16 cellular contexts compared by ENCODE assay signal in the genomic region with DNA sequence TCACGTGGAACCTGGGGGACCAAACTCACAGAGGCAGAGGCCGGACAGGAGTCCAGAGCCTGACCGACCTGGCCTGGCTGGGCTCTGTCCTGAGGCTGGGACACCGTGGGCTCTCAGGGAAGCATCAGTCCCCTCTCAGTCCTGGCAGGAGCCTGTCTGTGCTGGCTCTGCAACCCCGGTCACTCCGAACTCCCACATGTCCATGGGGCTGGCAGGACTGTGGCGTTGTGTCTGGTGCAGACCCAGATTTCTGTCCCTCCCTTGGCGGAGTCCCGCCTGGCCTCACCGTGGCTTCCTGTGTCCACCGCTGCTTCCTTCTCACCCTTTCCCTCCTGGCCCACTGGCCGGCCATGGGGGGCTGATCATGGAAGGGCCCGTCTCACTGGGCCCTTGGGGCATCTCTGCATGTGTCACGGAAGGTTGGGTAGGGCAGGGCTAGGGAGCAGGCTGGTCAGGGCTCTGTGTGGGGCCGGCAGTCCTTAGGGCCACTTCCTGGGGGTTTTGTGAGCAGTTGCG.
DNase-seq lines count a peak whose midpoint lies in the region; ATAC-seq, FAIRE-seq and TF ChIP-seq lines count a peak whose summit lies in the region.
"Had no signal": no experiment of that assay in that cellular context is flagged by ENCODE, and none has a peak within 500 bp of the region (broad histone marks: within the 10 kb centered on the region; RNA-seq: fewer than 3 reads in every experiment).

No MANE protein-coding gene starts in this region.

- H3K9ac ChIP-seq in endodermal cell (ENCODE audit: extremely low read depth, low read length, poor library complexity, severe bottlenecking) (no peak overlapping the region), kidney (ENCODE audit: low read length in 2 of 2) (no peak overlapping the region)

- H3K27ac Mint-ChIP-seq in CD4-positive, alpha-beta T cell, result peak overlapping the region; percentile 99
- H3K27ac Mint-ChIP-seq in endodermal cell, result peak overlapping the region; percentile 17

- peaks cover 3% of the 10 kb centered on the region for H3K9me3 Mint-ChIP-seq in CD4-positive, alpha-beta T cell
- peaks cover 8% of the 10 kb centered on the region for H3K9me3 Mint-ChIP-seq in endodermal cell

- TF ChIP-seq CTCF in CD4-positive, alpha-beta T cell (IDR thresholded peaks at IDR 0.05), result no peak
- TF ChIP-seq CTCF in GM12875 (IDR thresholded peaks at IDR 0.05; ENCODE audit: borderline replicate concordance, insufficient read depth, low read depth, low read length), result no peak
- TF ChIP-seq CTCF in endodermal cell (conservative IDR thresholded peaks at IDR 0.05), result no peak
- no peak for TF ChIP-seq CTCF in gastrocnemius medialis (IDR thresholded peaks at IDR 0.05 in 4 of 5, conservative IDR thresholded peaks at IDR 0.05 in 1 of 5)
- no peak for TF ChIP-seq CTCF in kidney (IDR thresholded peaks at IDR 0.05; ENCODE audit: borderline replicate concordance, extremely low read depth, insufficient read depth)

- H3K27me3 Mint-ChIP-seq in CD4-positive, alpha-beta T cell, result no peaks in the 10 kb centered on the region
- H3K27me3 Mint-ChIP-seq in endodermal cell (ENCODE audit: insufficient read depth), result no peaks in the 10 kb centered on the region

- H3K27me3 ChIP-seq in CD4-positive, alpha-beta T cell (ENCODE audit: control insufficient read depth, insufficient read depth, low read length), result no peaks in the 10 kb centered on the region
- no peaks in the 10 kb centered on the region for H3K27me3 ChIP-seq in endodermal cell (ENCODE audit: control insufficient read depth, insufficient read depth, low read length, poor library complexity, severe bottlenecking)
- H3K27me3 ChIP-seq in gastrocnemius medialis, result no peaks in the 10 kb centered on the region
- H3K27me3 ChIP-seq: foreskin keratinocyte, pancreas had no signal

- FAIRE-seq in H54 (lab: Jason Lieb, UNC), result no peak
- FAIRE-seq in kidney (lab: Jason Lieb, UNC), result no peak
- FAIRE-seq: astrocyte, pancreas had no signal

- CTCF ChIA-PET in CD4-positive, alpha-beta T cell (lab: Charles Lee), result no interaction called here

- H3K4me3 ChIP-seq in GM12875 (ENCODE audit: low read depth, low read length), result peak overlapping the region; percentile 53
- no peak overlapping the region for H3K4me3 ChIP-seq in endodermal cell (ENCODE audit: low read length)
- peak overlapping the region in 1 of 4 donors; percentile 25 for H3K4me3 ChIP-seq in gastrocnemius medialis
- H3K4me3 ChIP-seq in kidney (ENCODE audit: low read length in 2 of 2), result no peak overlapping the region
- H3K4me3 ChIP-seq: pancreas had no signal

- in situ Hi-C loops in gastrocnemius medialis (cut with MboI; ENCODE audit: low sequenced_read_pairs in 4 of 4), result no loop called here

- no peaks in the 10 kb centered on the region for H3K4me1 ChIP-seq in endodermal cell (ENCODE audit: control insufficient read depth, insufficient read depth, low read length)
- peaks cover 72 to 84% of the 10 kb centered on the region in 2 donors for H3K4me1 ChIP-seq in gastrocnemius medialis
- H3K4me1 ChIP-seq in kidney (ENCODE audit: control insufficient read depth in 1 of 2, insufficient read depth in 1 of 2, low read depth in 1 of 2, low read length in 2 of 2), result peaks cover 18 to 62% of the 10 kb centered on the region in 2 donors
- H3K4me1 ChIP-seq: foreskin keratinocyte, pancreas had no signal

- no peak for TF ChIP-seq POLR2A in gastrocnemius medialis (IDR thresholded peaks at IDR 0.05)
- no peak for TF ChIP-seq POLR2A in H54 (IDR thresholded peaks at IDR 0.05; ENCODE audit: low read depth, low read length)

- H3K4me1 Mint-ChIP-seq in CD4-positive, alpha-beta T cell (ENCODE audit: low read depth), result peaks cover 60% of the 10 kb centered on the region
- H3K4me1 Mint-ChIP-seq in endodermal cell, result no peaks in the 10 kb centered on the region

- H3K27ac ChIP-seq in CD4-positive, alpha-beta T cell (ENCODE audit: low read depth, low read length), result peak overlapping the region; percentile 69
- H3K27ac ChIP-seq in endodermal cell (ENCODE audit: low read depth, low read length) (no peak overlapping the region), gastrocnemius medialis (peak overlapping the region; percentile 80 to 98 (median 94)), kidney (ENCODE audit: low read depth in 2 of 2, low read length in 2 of 2) (no peak overlapping the region)
- H3K27ac ChIP-seq: foreskin keratinocyte, pancreas had no signal

- intact Hi-C loops in CD4-positive, alpha-beta T cell (cut with DNase I, micrococcal nuclease), result no loop called here
- intact Hi-C loops in gastrocnemius medialis (cut with DNase I; ENCODE audit: low total_unique reads), result no loop called here
- intact Hi-C loops in kidney (cut with DNase I), result no loop called here

- no peak for ATAC-seq in CD4-positive, alpha-beta T cell (ENCODE audit: poor library complexity)
- peak in 1 of 2 donors; percentile 43 for ATAC-seq in gastrocnemius medialis
- ATAC-seq: foreskin keratinocyte, left colon, pancreas had no signal

- no peak for DNase-seq in CD4-positive, alpha-beta T cell
- DNase-seq in endodermal cell (no peak), gastrocnemius medialis (peak in 1 of 2 donors; percentile 62), H54 (ENCODE audit: insufficient read length, low spot score) (no peak), kidney (no peak)
- DNase-seq in effector CD4-positive, alpha-beta T cell, result no peak
- DNase-seq: activated CD4-positive, alpha-beta T cell treated with anti-CD3 and anti-CD28 coated beads, Interleukin-2, amount 10 ng/mL, durations not matched to agents 7 days and 5 days; activated naive CD4-positive, alpha-beta T cell treated with anti-CD3 and anti-CD28 coated beads, Interleukin-2, amount 50 U/mL, for 16 hours; foreskin keratinocyte; left colon; NCI-H1417 treated with DMSO at 0.1 percent for 48 hours; NCI-H2171 treated with DMSO at 0.1 percent for 48 hours; pancreas; stimulated activated CD4-positive, alpha-beta T cell treated with anti-CD3 and anti-CD28 coated beads, Interleukin-2, amount 100 ng/mL, for 48 hours had no signal

- POLR2A ChIA-PET in CD4-positive, alpha-beta T cell (lab: Charles Lee), result no interaction called here

- H3K9me3 ChIP-seq in CD4-positive, alpha-beta T cell (ENCODE audit: control insufficient read depth, low read length), result peaks cover 5% of the 10 kb centered on the region
- H3K9me3 ChIP-seq in endodermal cell (ENCODE audit: control insufficient read depth, low read length), result peaks cover 11% of the 10 kb centered on the region
- H3K9me3 ChIP-seq in gastrocnemius medialis, result no peaks in the 10 kb centered on the region
- H3K9me3 ChIP-seq in kidney (ENCODE audit: control insufficient read depth in 1 of 2, low read length in 2 of 2), result peaks cover 0 to 8% of the 10 kb centered on the region in 2 donors
- H3K9me3 ChIP-seq: pancreas had no signal

- no peaks in the 10 kb centered on the region for H3K36me3 Mint-ChIP-seq in CD4-positive, alpha-beta T cell (ENCODE audit: low read depth)
- H3K36me3 Mint-ChIP-seq in endodermal cell (ENCODE audit: low read depth), result peaks cover 12% of the 10 kb centered on the region

- 93 to 94% methylated on average over 8 to 16 of the region's 16 CpGs for WGBS in endodermal cell (ENCODE audit: insufficient coverage in 1 of 2, insufficient read length in 1 of 2), 2 experiments

- peaks cover 5% of the 10 kb centered on the region for H3K36me3 ChIP-seq in endodermal cell (ENCODE audit: control insufficient read depth, insufficient read depth, low read length)
- no peaks in the 10 kb centered on the region for H3K36me3 ChIP-seq in gastrocnemius medialis
- H3K36me3 ChIP-seq in kidney (ENCODE audit: control insufficient read depth in 1 of 2, insufficient read depth in 2 of 2, low read length in 2 of 2), result no peaks in the 10 kb centered on the region
- H3K36me3 ChIP-seq: pancreas had no signal

- H3K4me3 Mint-ChIP-seq in CD4-positive, alpha-beta T cell, result no peak overlapping the region
- H3K4me3 Mint-ChIP-seq in endodermal cell, result no peak overlapping the region
- H3K4me3 Mint-ChIP-seq: activated CD4-positive, alpha-beta T cell treated with anti-CD3 and anti-CD28 coated beads, Interleukin-2, amount 10 ng/mL, durations not matched to agents 7 days and 5 days had no signal

Comparison
In these comparisons a context has a peak if more than half of its experiments do, and no peak if none do; other contexts are left out.
1. H3K27ac ChIP-seq: peak in CD4-positive, alpha-beta T cell (single experiment) and gastrocnemius medialis (4 of 4); none in endodermal cell (single experiment) and kidney (0 of 2).